In the genomic region with DNA sequence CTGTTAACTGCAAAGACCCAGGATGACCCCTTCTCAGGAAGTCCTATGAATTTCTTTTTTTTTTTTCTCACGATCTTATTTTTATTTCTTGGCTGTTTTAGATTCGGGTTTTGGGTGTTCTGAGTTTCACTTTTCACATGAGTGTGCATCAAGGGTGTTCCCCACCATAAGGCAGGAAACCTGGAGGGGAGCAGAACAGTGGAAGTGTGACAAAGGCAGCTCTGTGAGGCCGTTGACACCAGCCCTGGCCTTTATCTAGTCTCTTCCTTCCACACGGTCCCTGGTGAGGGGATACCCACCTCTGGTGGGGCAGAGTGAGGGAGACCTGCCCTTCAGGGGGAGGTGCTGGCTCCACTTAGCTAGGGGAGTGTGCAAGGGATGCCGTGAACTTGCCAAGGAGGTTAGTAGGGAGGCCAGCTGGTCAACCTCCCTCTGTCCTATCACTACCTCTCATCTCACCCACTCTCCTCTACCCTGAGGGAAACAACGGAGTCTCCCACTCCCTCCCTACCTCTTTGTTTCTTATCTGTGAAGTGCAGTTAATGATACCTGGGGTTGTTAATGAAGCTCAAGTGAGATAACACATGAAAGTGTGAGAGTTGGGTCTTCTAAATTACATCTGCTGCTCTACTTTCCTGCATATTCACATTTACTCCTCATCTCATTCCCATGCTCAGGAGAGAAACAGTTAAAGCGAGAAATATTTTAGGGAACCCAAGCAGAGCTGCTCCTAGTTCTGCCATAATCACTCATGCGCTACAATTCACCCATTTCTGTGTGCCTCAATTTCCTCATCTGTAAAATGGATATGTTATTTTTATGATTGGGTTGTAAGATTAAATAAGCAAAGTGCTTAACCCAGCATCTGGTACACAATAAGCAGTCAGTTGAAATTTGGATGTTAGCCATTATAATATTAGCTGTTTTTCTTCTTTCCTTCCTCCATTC, we compare ENCODE assay signal across 9 cellular contexts. TPM values are rescaled to one million over a fixed set of nuclear protein-coding genes. Genes with fewer than 3 reads are reported as not detected.
A peak's percentile ranks its signal among the peaks of the same experiment; 100 is the strongest.
DNase-seq lines count a peak whose midpoint lies in the region; ATAC-seq lines count a peak whose summit lies in the region.
"Had no signal": no experiment of that assay in that cellular context is flagged by ENCODE, and none has a peak within 500 bp of the region (broad histone marks: within the 10 kb centered on the region; RNA-seq: fewer than 3 reads in every experiment).

No MANE protein-coding gene starts in this region.

- peak; percentile 72 for DNase-seq in activated CD8-positive, alpha-beta memory T cell treated with anti-CD3 and anti-CD28 coated beads for 24 hours
- no peak for DNase-seq in activated CD8-positive, alpha-beta memory T cell treated with anti-CD3 and anti-CD28 coated beads, Interleukin-2, amount 50 U/mL, for 4 hours
- DNase-seq in activated CD8-positive, alpha-beta memory T cell treated with anti-CD3 and anti-CD28 coated beads, Interleukin-2, amount 10 ng/mL, durations not matched to agents 7 days and 5 days: peak; percentile 74
- peak in 1 of 2 donors; percentile 68 for DNase-seq in stimulated activated effector memory CD8-positive, alpha-beta T cell treated with anti-CD3 and anti-CD28 coated beads, Interleukin-12 subunit alpha, Interleukin-12 subunit beta, amount 100 ng/mL, for 72 hours (ENCODE audit: low spot score in 2 of 2)
- DNase-seq in NCI-H2029 treated with DMSO at 0.1 percent for 48 hours (lab: John Stamatoyannopoulos, UW): no peak
- DNase-seq in right cardiac atrium: no peak
- DNase-seq in NCI-H1105 (lab: John Stamatoyannopoulos, UW): no peak
- DNase-seq: effector CD8-positive, alpha-beta T cell had no signal

- H3K4me3 Mint-ChIP-seq in activated CD8-positive, alpha-beta memory T cell treated with anti-CD3 and anti-CD28 coated beads, Interleukin-2, amount 10 ng/mL, durations not matched to agents 7 days and 5 days: peak overlapping the region; percentile 62
- peak overlapping the region; percentile 98 for H3K4me3 Mint-ChIP-seq in stimulated activated effector memory CD8-positive, alpha-beta T cell treated with anti-CD3 and anti-CD28 coated beads, Interleukin-12 subunit alpha, Interleukin-12 subunit beta, amount 100 ng/mL, for 72 hours

- ATAC-seq in HG03064 (IDR thresholded peaks at IDR 0.05; ENCODE audit: low read depth, unreplicated experiment): peak; percentile 40
- peak; percentile 35 for ATAC-seq in activated CD8-positive, alpha-beta memory T cell treated with anti-CD3 and anti-CD28 coated beads, Interleukin-2, amount 10 ng/mL, durations not matched to agents 7 days and 5 days
- peak; percentile 50 for ATAC-seq in stimulated activated effector memory CD8-positive, alpha-beta T cell treated with anti-CD3 and anti-CD28 coated beads, Interleukin-12 subunit alpha, Interleukin-12 subunit beta, amount 100 ng/mL, for 72 hours
- ATAC-seq in right cardiac atrium: no peak

- no peak overlapping the region for H3K4me3 ChIP-seq in right cardiac atrium (ENCODE audit: low read length)

- H3K27me3 Mint-ChIP-seq in activated CD8-positive, alpha-beta memory T cell treated with anti-CD3 and anti-CD28 coated beads, Interleukin-2, amount 10 ng/mL, durations not matched to agents 7 days and 5 days: no peaks in the 10 kb centered on the region

- no peak overlapping the region for H3K27ac ChIP-seq in right cardiac atrium (ENCODE audit: low read length)

- CTCF ChIA-PET in activated CD8-positive, alpha-beta memory T cell treated with anti-CD3 and anti-CD28 coated beads, Interleukin-2, amount 10 ng/mL, durations not matched to agents 7 days and 5 days (lab: Charles Lee): interaction anchor here (0.9 to 3.5 kb wide), 8 partner anchors 11 to 585 kb away, joined by 3 to 19 read pairs (median 4); no protein-coding TSS in a partner anchor

- H3K36me3 Mint-ChIP-seq in activated CD8-positive, alpha-beta memory T cell treated with anti-CD3 and anti-CD28 coated beads, Interleukin-2, amount 10 ng/mL, durations not matched to agents 7 days and 5 days: no peaks in the 10 kb centered on the region
- peaks cover 5% of the 10 kb centered on the region for H3K36me3 Mint-ChIP-seq in stimulated activated effector memory CD8-positive, alpha-beta T cell treated with anti-CD3 and anti-CD28 coated beads, Interleukin-12 subunit alpha, Interleukin-12 subunit beta, amount 100 ng/mL, for 72 hours

- peaks cover 2% of the 10 kb centered on the region for H3K4me1 ChIP-seq in right cardiac atrium (ENCODE audit: control insufficient read depth, insufficient read depth, low read length)

- H3K9me3 Mint-ChIP-seq in activated CD8-positive, alpha-beta memory T cell treated with anti-CD3 and anti-CD28 coated beads, Interleukin-2, amount 10 ng/mL, durations not matched to agents 7 days and 5 days (ENCODE audit: low read depth): no peaks in the 10 kb centered on the region
- no peaks in the 10 kb centered on the region for H3K9me3 Mint-ChIP-seq in stimulated activated effector memory CD8-positive, alpha-beta T cell treated with anti-CD3 and anti-CD28 coated beads, Interleukin-12 subunit alpha, Interleukin-12 subunit beta, amount 100 ng/mL, for 72 hours

- 46% methylated on average over 8 of the region's 8 CpGs for WGBS in right cardiac atrium

- H3K27ac Mint-ChIP-seq in activated CD8-positive, alpha-beta memory T cell treated with anti-CD3 and anti-CD28 coated beads, Interleukin-2, amount 10 ng/mL, durations not matched to agents 7 days and 5 days: peak overlapping the region; percentile 84
- H3K27ac Mint-ChIP-seq in stimulated activated effector memory CD8-positive, alpha-beta T cell treated with anti-CD3 and anti-CD28 coated beads, Interleukin-12 subunit alpha, Interleukin-12 subunit beta, amount 100 ng/mL, for 72 hours: peak overlapping the region; percentile 87

- H3K4me1 Mint-ChIP-seq in activated CD8-positive, alpha-beta memory T cell treated with anti-CD3 and anti-CD28 coated beads, Interleukin-2, amount 10 ng/mL, durations not matched to agents 7 days and 5 days: peaks cover 41% of the 10 kb centered on the region
- peaks cover 46% of the 10 kb centered on the region for H3K4me1 Mint-ChIP-seq in stimulated activated effector memory CD8-positive, alpha-beta T cell treated with anti-CD3 and anti-CD28 coated beads, Interleukin-12 subunit alpha, Interleukin-12 subunit beta, amount 100 ng/mL, for 72 hours

- H3K9me3 ChIP-seq in right cardiac atrium (ENCODE audit: control insufficient read depth, low read length): no peaks in the 10 kb centered on the region

- no peaks in the 10 kb centered on the region for H3K27me3 ChIP-seq in right cardiac atrium (ENCODE audit: control insufficient read depth, insufficient read depth)

- intact Hi-C loops in right cardiac atrium (cut with DNase I): no loop called here

RNA-seq across cellular contexts. Expression of gene GALNT6, which starts 4.4 kb away (rescaled TPM):
- 10 to 100 TPM; 43.9 to 47.9 TPM for total RNA-seq in activated CD8-positive, alpha-beta memory T cell treated with anti-CD3 and anti-CD28 coated beads, Interleukin-2, amount 10 ng/mL, durations not matched to agents 7 days and 5 days
- total RNA-seq in right cardiac atrium: 1 to 10 TPM in 3 of 4 donors, under 1 TPM in 1; 0.91 to 2.2 (median 1.7) TPM
- 0.25 TPM for polyA plus RNA-seq in right cardiac atrium

RNA-seq across cellular contexts. Expression of gene SLC4A8, which starts 29.1 kb away (rescaled TPM):
- 1 to 10 TPM; 9.1 to 9.2 TPM for total RNA-seq in activated CD8-positive, alpha-beta memory T cell treated with anti-CD3 and anti-CD28 coated beads, Interleukin-2, amount 10 ng/mL, durations not matched to agents 7 days and 5 days
- under 1 TPM; 0.23 to 0.50 (median 0.24) TPM for total RNA-seq in right cardiac atrium
- polyA plus RNA-seq in right cardiac atrium: 0.02 TPM

RNA-seq across cellular contexts. Expression of gene CELA1, which starts 49.1 kb away (rescaled TPM):
- total RNA-seq in activated CD8-positive, alpha-beta memory T cell treated with anti-CD3 and anti-CD28 coated beads, Interleukin-2, amount 10 ng/mL, durations not matched to agents 7 days and 5 days: not detected
- under 1 TPM in 1 of 4 donors, not detected in 3; 0.26 TPM for total RNA-seq in right cardiac atrium
- not detected for polyA plus RNA-seq in right cardiac atrium

Comparison
In these comparisons a context has a peak if more than half of its experiments do, and no peak if none do; other contexts are left out.
1. DNase-seq: peak in activated CD8-positive, alpha-beta memory T cell treated with anti-CD3 and anti-CD28 coated beads for 24 hours (single experiment) and activated CD8-positive, alpha-beta memory T cell treated with anti-CD3 and anti-CD28 coated beads, Interleukin-2, amount 10 ng/mL, durations not matched to agents 7 days and 5 days (single experiment); none in activated CD8-positive, alpha-beta memory T cell treated with anti-CD3 and anti-CD28 coated beads, Interleukin-2, amount 50 U/mL, for 4 hours (single experiment), NCI-H2029 treated with DMSO at 0.1 percent for 48 hours (single experiment), right cardiac atrium (0 of 3) and NCI-H1105 (single experiment).
2. ATAC-seq: peak in HG03064 (single experiment), activated CD8-positive, alpha-beta memory T cell treated with anti-CD3 and anti-CD28 coated beads, Interleukin-2, amount 10 ng/mL, durations not matched to agents 7 days and 5 days (single experiment) and stimulated activated effector memory CD8-positive, alpha-beta T cell treated with anti-CD3 and anti-CD28 coated beads, Interleukin-12 subunit alpha, Interleukin-12 subunit beta, amount 100 ng/mL, for 72 hours (single experiment); none in right cardiac atrium (0 of 2).
3. RNA of gene GALNT6, which starts 4.4 kb away (total RNA-seq): 43.9 to 47.9 TPM in activated CD8-positive, alpha-beta memory T cell treated with anti-CD3 and anti-CD28 coated beads, Interleukin-2, amount 10 ng/mL, durations not matched to agents 7 days and 5 days; 0.91 to 2.2 TPM in right cardiac atrium; every median in the first group is over 10 times any median in the second.
4. RNA of gene SLC4A8, which starts 29.1 kb away (total RNA-seq): 9.1 to 9.2 TPM in activated CD8-positive, alpha-beta memory T cell treated with anti-CD3 and anti-CD28 coated beads, Interleukin-2, amount 10 ng/mL, durations not matched to agents 7 days and 5 days; 0.23 to 0.50 TPM in right cardiac atrium; every median in the first group is over 4 times any median in the second.